Comparison of ENCODE assay signal across 27 cellular contexts in genomic region chr7:142349670-142350405, GRCh38.
A peak's percentile ranks its signal among the peaks of the same experiment; 100 is the strongest.
DNase-seq lines count a peak whose midpoint lies in the region; ATAC-seq, FAIRE-seq and TF ChIP-seq lines count a peak whose summit lies in the region.
"Had no signal": no experiment of that assay in that cellular context is flagged by ENCODE, and none has a peak within 500 bp of the region (broad histone marks: within the 10 kb centered on the region; RNA-seq: fewer than 3 reads in every experiment).

No MANE protein-coding gene starts in this region.

- H3K4me3 ChIP-seq in keratinocyte (ENCODE audit: control insufficient read depth in 2 of 3, extremely low read depth in 1 of 3, insufficient read depth in 2 of 3, low read depth in 1 of 3, low read length in 3 of 3): no peak overlapping the region
- H3K4me3 ChIP-seq: heart left ventricle, smooth muscle cell had no signal

- H3K79me2 ChIP-seq in keratinocyte (ENCODE audit: control insufficient read depth, insufficient read depth, low read length): no peaks in the 10 kb centered on the region

- peaks cover 12% of the 10 kb centered on the region for H3K4me1 ChIP-seq in keratinocyte (ENCODE audit: control insufficient read depth, extremely low read depth, insufficient read depth, low read length)
- H3K4me1 ChIP-seq: heart left ventricle had no signal

- H3K9me3 Mint-ChIP-seq in activated naive CD8-positive, alpha-beta T cell treated with anti-CD3 and anti-CD28 coated beads, Interleukin-2, amount 10 ng/mL, durations not matched to agents 7 days and 5 days: no peaks in the 10 kb centered on the region
- H3K9me3 Mint-ChIP-seq in activated naive CD8-positive, alpha-beta T cell treated with anti-CD3 and anti-CD28 coated beads, Interleukin-2, amount 50 U/mL, for 24 hours: no peaks in the 10 kb centered on the region
- no peaks in the 10 kb centered on the region for H3K9me3 Mint-ChIP-seq in activated T-helper 17 cell treated with anti-CD3 and anti-CD28 coated beads, Interleukin-2, amount 50 U/mL, for 72 hours
- H3K9me3 Mint-ChIP-seq: activated naive CD4-positive, alpha-beta T cell treated with anti-CD3 and anti-CD28 coated beads, Interleukin-2, amount 10 ng/mL, durations not matched to agents 7 days and 5 days; activated T-cell treated with anti-CD3 and anti-CD28 coated beads, Interleukin-2, amount 50 U/mL, for 24 hours; central memory CD8-positive, alpha-beta T cell had no signal

- H3K4me3 Mint-ChIP-seq in activated naive CD8-positive, alpha-beta T cell treated with anti-CD3 and anti-CD28 coated beads, Interleukin-2, amount 10 ng/mL, durations not matched to agents 7 days and 5 days: no peak overlapping the region
- no peak overlapping the region for H3K4me3 Mint-ChIP-seq in activated naive CD8-positive, alpha-beta T cell treated with anti-CD3 and anti-CD28 coated beads, Interleukin-2, amount 50 U/mL, for 24 hours
- peak overlapping the region; percentile 8 for H3K4me3 Mint-ChIP-seq in activated T-helper 17 cell treated with anti-CD3 and anti-CD28 coated beads, Interleukin-2, amount 50 U/mL, for 72 hours
- H3K4me3 Mint-ChIP-seq: activated naive CD4-positive, alpha-beta T cell treated with anti-CD3 and anti-CD28 coated beads, Interleukin-2, amount 10 ng/mL, durations not matched to agents 7 days and 5 days; activated T-cell treated with anti-CD3 and anti-CD28 coated beads, Interleukin-2, amount 50 U/mL, for 24 hours; central memory CD8-positive, alpha-beta T cell; IgD-negative memory B cell had no signal

- H4K20me1 ChIP-seq in keratinocyte (ENCODE audit: control insufficient read depth, extremely low read depth, insufficient read depth, low read length): no peaks in the 10 kb centered on the region

- ATAC-seq in activated naive CD8-positive, alpha-beta T cell treated with anti-CD3 and anti-CD28 coated beads, Interleukin-2, amount 10 ng/mL, durations not matched to agents 7 days and 5 days (ENCODE audit: low read depth): no peak
- ATAC-seq in activated naive CD8-positive, alpha-beta T cell treated with anti-CD3 and anti-CD28 coated beads, Interleukin-2, amount 50 U/mL, for 24 hours: no peak
- no peak for ATAC-seq in activated T-helper 17 cell treated with anti-CD3 and anti-CD28 coated beads, Interleukin-2, amount 50 U/mL, for 72 hours (replicated peaks)
- ATAC-seq in GM19351 (IDR thresholded peaks at IDR 0.05; ENCODE audit: unreplicated experiment) (no peak), GM18909 (IDR thresholded peaks at IDR 0.05; ENCODE audit: poor library complexity, unreplicated experiment) (no peak)
- ATAC-seq: left colon had no signal

- no peaks in the 10 kb centered on the region for H3K36me3 Mint-ChIP-seq in activated naive CD8-positive, alpha-beta T cell treated with anti-CD3 and anti-CD28 coated beads, Interleukin-2, amount 10 ng/mL, durations not matched to agents 7 days and 5 days
- no peaks in the 10 kb centered on the region for H3K36me3 Mint-ChIP-seq in activated naive CD8-positive, alpha-beta T cell treated with anti-CD3 and anti-CD28 coated beads, Interleukin-2, amount 50 U/mL, for 24 hours (ENCODE audit: low read depth)
- H3K36me3 Mint-ChIP-seq in activated T-helper 17 cell treated with anti-CD3 and anti-CD28 coated beads, Interleukin-2, amount 50 U/mL, for 72 hours (ENCODE audit: low read depth): no peaks in the 10 kb centered on the region
- H3K36me3 Mint-ChIP-seq: activated naive CD4-positive, alpha-beta T cell treated with anti-CD3 and anti-CD28 coated beads, Interleukin-2, amount 10 ng/mL, durations not matched to agents 7 days and 5 days; IgD-negative memory B cell had no signal

- no peaks in the 10 kb centered on the region for H3K9me1 ChIP-seq in keratinocyte (ENCODE audit: control insufficient read depth, extremely low read depth, insufficient read depth, low read length)

- H3K27ac ChIP-seq in keratinocyte (ENCODE audit: control insufficient read depth, insufficient read depth, low read length): peak overlapping the region; percentile 63
- H3K27ac ChIP-seq: heart left ventricle had no signal

- peak overlapping the region; percentile 5 for H3K27ac Mint-ChIP-seq in activated naive CD8-positive, alpha-beta T cell treated with anti-CD3 and anti-CD28 coated beads, Interleukin-2, amount 10 ng/mL, durations not matched to agents 7 days and 5 days
- H3K27ac Mint-ChIP-seq in activated naive CD8-positive, alpha-beta T cell treated with anti-CD3 and anti-CD28 coated beads, Interleukin-2, amount 50 U/mL, for 24 hours: no peak overlapping the region
- H3K27ac Mint-ChIP-seq in activated T-helper 17 cell treated with anti-CD3 and anti-CD28 coated beads, Interleukin-2, amount 50 U/mL, for 72 hours: no peak overlapping the region
- H3K27ac Mint-ChIP-seq: activated naive CD4-positive, alpha-beta T cell treated with anti-CD3 and anti-CD28 coated beads, Interleukin-2, amount 10 ng/mL, durations not matched to agents 7 days and 5 days; activated T-cell treated with anti-CD3 and anti-CD28 coated beads, Interleukin-2, amount 50 U/mL, for 24 hours; IgD-negative memory B cell had no signal

- no peak for FAIRE-seq in keratinocyte (lab: Jason Lieb, UNC)
- FAIRE-seq: astrocyte, GM12892 had no signal

- H2AFZ ChIP-seq in keratinocyte (ENCODE audit: control insufficient read depth, low read length): peak overlapping the region; percentile 55

- POLR2A ChIA-PET in activated naive CD8-positive, alpha-beta T cell treated with anti-CD3 and anti-CD28 coated beads, Interleukin-2, amount 10 ng/mL, durations not matched to agents 7 days and 5 days (lab: Charles Lee): no interaction called here

- dilution Hi-C loops in keratinocyte (cut with MboI; ENCODE audit: extremely low pct_ligation_motif_present, low sequenced_read_pairs): no loop called here

- H3K27me3 Mint-ChIP-seq in activated naive CD8-positive, alpha-beta T cell treated with anti-CD3 and anti-CD28 coated beads, Interleukin-2, amount 10 ng/mL, durations not matched to agents 7 days and 5 days: no peaks in the 10 kb centered on the region
- H3K27me3 Mint-ChIP-seq in activated naive CD8-positive, alpha-beta T cell treated with anti-CD3 and anti-CD28 coated beads, Interleukin-2, amount 50 U/mL, for 24 hours: peaks cover 3% of the 10 kb centered on the region
- H3K27me3 Mint-ChIP-seq in activated T-helper 17 cell treated with anti-CD3 and anti-CD28 coated beads, Interleukin-2, amount 50 U/mL, for 72 hours: no peaks in the 10 kb centered on the region

- no peaks in the 10 kb centered on the region for H3K27me3 ChIP-seq in keratinocyte (ENCODE audit: control insufficient read depth, extremely low read depth, insufficient read depth, low read length)

- no peaks in the 10 kb centered on the region for H3K36me3 ChIP-seq in keratinocyte (ENCODE audit: control insufficient read depth in 2 of 2, extremely low read depth in 1 of 2, insufficient read depth in 2 of 2, low read length in 2 of 2)
- H3K36me3 ChIP-seq: heart left ventricle had no signal

- H3K9me3 ChIP-seq in keratinocyte (ENCODE audit: control insufficient read depth, low read depth, low read length): no peaks in the 10 kb centered on the region
- H3K9me3 ChIP-seq: heart left ventricle had no signal

- peak overlapping the region; percentile 2 for H3K9ac ChIP-seq in keratinocyte (ENCODE audit: control insufficient read depth, extremely low read depth, insufficient read depth, low read length)

- no peak for DNase-seq in activated naive CD8-positive, alpha-beta T cell treated with anti-CD3 and anti-CD28 coated beads, Interleukin-2, amount 10 ng/mL, durations not matched to agents 7 days and 5 days
- no peak for DNase-seq in activated naive CD8-positive, alpha-beta T cell treated with anti-CD3 and anti-CD28 coated beads, Interleukin-2, amount 50 U/mL, for 24 hours
- peak; percentile 66 for DNase-seq in keratinocyte (ENCODE audit: low read depth, low spot score)
- no peak for DNase-seq in DMS53 (lab: John Stamatoyannopoulos, UW)
- DNase-seq: activated CD4-positive, CD25-positive, alpha-beta regulatory T cell treated with anti-CD3 and anti-CD28 coated beads, Interleukin-2, amount 50 U/mL, for 72 hours; activated naive CD4-positive, alpha-beta T cell treated with anti-CD3 and anti-CD28 coated beads, Interleukin-2, amount 10 ng/mL, durations not matched to agents 7 days and 5 days; activated T-cell treated with anti-CD3 and anti-CD28 coated beads, Interleukin-2, amount 50 U/mL, for 24 hours; C1 segment of cervical spinal cord; Calu3; dermis blood vessel endothelial cell; heart left ventricle; left colon; mesendoderm; NCI-H1105 treated with DMSO at 0.1 percent for 48 hours; NCI-H2029; NCI-H345; NCI-H774; SHP77; stimulated activated CD4-positive, alpha-beta T cell treated with anti-CD3 and anti-CD28 coated beads, Interleukin-2, amount 100 ng/mL, for 24 hours had no signal

- peaks cover 36% of the 10 kb centered on the region for H3K4me1 Mint-ChIP-seq in activated naive CD8-positive, alpha-beta T cell treated with anti-CD3 and anti-CD28 coated beads, Interleukin-2, amount 10 ng/mL, durations not matched to agents 7 days and 5 days
- peaks cover 26% of the 10 kb centered on the region for H3K4me1 Mint-ChIP-seq in activated naive CD8-positive, alpha-beta T cell treated with anti-CD3 and anti-CD28 coated beads, Interleukin-2, amount 50 U/mL, for 24 hours
- peaks cover 11% of the 10 kb centered on the region for H3K4me1 Mint-ChIP-seq in activated T-helper 17 cell treated with anti-CD3 and anti-CD28 coated beads, Interleukin-2, amount 50 U/mL, for 72 hours

- TF ChIP-seq CTCF in keratinocyte (optimal IDR thresholded peaks at IDR 0.05 in 1 of 3, IDR thresholded peaks at IDR 0.05 in 1 of 3, conservative IDR thresholded peaks at IDR 0.05 in 1 of 3; ENCODE audit: extremely low read depth in 1 of 3, insufficient read depth in 2 of 3, low read length in 3 of 3): no peak

- H3K4me2 ChIP-seq in keratinocyte (ENCODE audit: control insufficient read depth, extremely low read depth, insufficient read depth, low read depth, low read length): peak overlapping the region; percentile 50
- H3K4me2 ChIP-seq: smooth muscle cell had no signal
